Comparison of ENCODE assay signal across 10 cellular contexts in the genomic region with DNA sequence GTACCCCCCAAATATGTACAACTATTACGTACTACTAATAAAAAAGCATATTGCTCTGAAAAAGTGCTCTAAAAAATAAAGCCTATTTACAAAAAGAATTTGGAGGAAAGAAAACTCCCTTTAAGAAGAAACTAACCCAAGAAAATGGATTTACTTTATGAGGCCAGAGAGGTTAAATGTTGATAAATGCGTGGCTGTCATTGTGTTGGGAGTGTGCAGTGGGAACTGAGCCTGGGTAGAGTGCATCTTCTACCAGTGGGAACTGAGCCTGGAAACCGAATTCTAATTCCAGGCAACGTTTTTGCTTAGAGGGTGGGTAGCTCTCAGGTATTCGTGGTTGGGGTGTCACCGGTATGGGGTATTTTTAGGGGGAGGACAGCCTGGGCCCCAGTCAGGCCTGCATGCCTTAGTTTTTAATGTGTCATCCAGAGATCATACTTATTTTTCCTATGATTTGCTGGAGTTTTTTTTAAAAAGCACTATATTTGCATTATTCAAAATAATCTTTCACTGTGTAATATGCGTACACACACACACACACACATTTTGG. TPM values are rescaled to one million over a fixed set of nuclear protein-coding genes. Genes with fewer than 3 reads are reported as not detected.
A peak's percentile ranks its signal among the peaks of the same experiment; 100 is the strongest.
DNase-seq lines count a peak whose midpoint lies in the region; ATAC-seq and TF ChIP-seq lines count a peak whose summit lies in the region.
"Had no signal": no experiment of that assay in that cellular context is flagged by ENCODE, and none has a peak within 500 bp of the region (broad histone marks: within the 10 kb centered on the region; RNA-seq: fewer than 3 reads in every experiment).

No MANE protein-coding gene starts in this region.

- POLR2A ChIA-PET in CD8-positive, alpha-beta memory T cell (lab: Charles Lee), result interaction anchor here (1.0 to 3.0 kb wide), 2 partner anchors 16 to 24 kb away, joined by 4 to 23 read pairs; partner anchors contain the start of gene RNF187

- peaks cover 0 to 2% (median 0%) of the 10 kb centered on the region in 5 donors for H3K9me3 Mint-ChIP-seq in CD8-positive, alpha-beta memory T cell
- no peaks in the 10 kb centered on the region for H3K9me3 Mint-ChIP-seq in activated naive CD8-positive, alpha-beta T cell treated with anti-CD3 and anti-CD28 coated beads for 36 hours
- no peaks in the 10 kb centered on the region for H3K9me3 Mint-ChIP-seq in natural killer cell treated with Interleukin-12 subunit alpha and Interleukin-12 subunit beta and Interleukin-15 and Interleukin-18, amount 100 ng/mL, for 72 hours

- H3K4me1 ChIP-seq in CD8-positive, alpha-beta memory T cell (ENCODE audit: insufficient read depth, low read length), result peaks cover 39% of the 10 kb centered on the region
- H3K4me1 ChIP-seq in HUES6 (ENCODE audit: control insufficient read depth, insufficient read depth, low read length), result peaks cover 16% of the 10 kb centered on the region
- peaks cover 29% of the 10 kb centered on the region for H3K4me1 ChIP-seq in vagina
- H3K4me1 ChIP-seq in psoas muscle, result peaks cover 19% of the 10 kb centered on the region

- H3K27ac Mint-ChIP-seq in CD8-positive, alpha-beta memory T cell, result peak overlapping the region; percentile 1 to 91 (median 55)
- H3K27ac Mint-ChIP-seq in activated naive CD8-positive, alpha-beta T cell treated with anti-CD3 and anti-CD28 coated beads for 36 hours, result peak overlapping the region; percentile 84
- H3K27ac Mint-ChIP-seq in natural killer cell treated with Interleukin-12 subunit alpha and Interleukin-12 subunit beta and Interleukin-15 and Interleukin-18, amount 100 ng/mL, for 72 hours, result peak overlapping the region; percentile 72 to 86

- H3K27me3 Mint-ChIP-seq in CD8-positive, alpha-beta memory T cell, result peaks cover 0 to 11% of the 10 kb centered on the region in 2 donors
- H3K27me3 Mint-ChIP-seq in activated naive CD8-positive, alpha-beta T cell treated with anti-CD3 and anti-CD28 coated beads for 36 hours, result peaks cover 34% of the 10 kb centered on the region
- H3K27me3 Mint-ChIP-seq in natural killer cell treated with Interleukin-12 subunit alpha and Interleukin-12 subunit beta and Interleukin-15 and Interleukin-18, amount 100 ng/mL, for 72 hours, result peaks cover 5 to 10% of the 10 kb centered on the region in 2 donors

- H3K4me3 ChIP-seq in CD8-positive, alpha-beta memory T cell (ENCODE audit: low read length), result peak overlapping the region; percentile 71
- peak overlapping the region; percentile 65 for H3K4me3 ChIP-seq in HUES6 (ENCODE audit: low read depth, low read length)
- H3K4me3 ChIP-seq in WERI-Rb-1 (ENCODE audit: low read depth, low read length), result no peak overlapping the region
- H3K4me3 ChIP-seq in vagina, result no peak overlapping the region
- no peak overlapping the region for H3K4me3 ChIP-seq in psoas muscle

- CTCF ChIA-PET in CD8-positive, alpha-beta memory T cell (lab: Charles Lee), result interaction anchor here (0.7 to 2.9 kb wide), 4 partner anchors 9 to 64 kb away, joined by 3 to 9 read pairs (median 4); no protein-coding TSS in a partner anchor

- H3K36me3 ChIP-seq in CD8-positive, alpha-beta memory T cell (ENCODE audit: insufficient read depth, low read length), result no peaks in the 10 kb centered on the region
- H3K36me3 ChIP-seq in HUES6 (ENCODE audit: control insufficient read depth, insufficient read depth, low read length) (no peaks in the 10 kb centered on the region), WERI-Rb-1 (no peaks in the 10 kb centered on the region), vagina (no peaks in the 10 kb centered on the region), psoas muscle (ENCODE audit: insufficient read depth in 1 of 2, low read depth in 1 of 2) (no peaks in the 10 kb centered on the region)

- 72 to 77% (median 74%) methylated on average over 7 of the region's 7 CpGs for WGBS in psoas muscle, 3 donors

- no peak for DNase-seq in CD8-positive, alpha-beta memory T cell
- no peak for DNase-seq in activated naive CD8-positive, alpha-beta T cell treated with anti-CD3 and anti-CD28 coated beads for 36 hours
- DNase-seq in natural killer cell treated with Interleukin-12 subunit alpha and Interleukin-12 subunit beta and Interleukin-15 and Interleukin-18, amount 100 ng/mL, for 72 hours (ENCODE audit: low spot score), result no peak
- no peak for DNase-seq in cerebellar cortex (ENCODE audit: low spot score)
- DNase-seq in WERI-Rb-1, result no peak
- no peak for DNase-seq in vagina (ENCODE audit: extremely low spot score in 2 of 2)
- no peak for DNase-seq in psoas muscle
- DNase-seq: hippocampal formation had no signal

- H3K36me3 Mint-ChIP-seq in CD8-positive, alpha-beta memory T cell, result peaks cover 0 to 6% (median 0%) of the 10 kb centered on the region in 3 donors
- no peaks in the 10 kb centered on the region for H3K36me3 Mint-ChIP-seq in activated naive CD8-positive, alpha-beta T cell treated with anti-CD3 and anti-CD28 coated beads for 36 hours
- H3K36me3 Mint-ChIP-seq in natural killer cell treated with Interleukin-12 subunit alpha and Interleukin-12 subunit beta and Interleukin-15 and Interleukin-18, amount 100 ng/mL, for 72 hours, result no peaks in the 10 kb centered on the region

- peaks cover 57 to 68% (median 62%) of the 10 kb centered on the region in 3 donors for H3K4me1 Mint-ChIP-seq in CD8-positive, alpha-beta memory T cell
- peaks cover 30% of the 10 kb centered on the region for H3K4me1 Mint-ChIP-seq in activated naive CD8-positive, alpha-beta T cell treated with anti-CD3 and anti-CD28 coated beads for 36 hours
- H3K4me1 Mint-ChIP-seq in natural killer cell treated with Interleukin-12 subunit alpha and Interleukin-12 subunit beta and Interleukin-15 and Interleukin-18, amount 100 ng/mL, for 72 hours (ENCODE audit: low read depth in 2 of 2), result peaks cover 52 to 57% of the 10 kb centered on the region in 2 donors

- H3K27me3 ChIP-seq in CD8-positive, alpha-beta memory T cell (ENCODE audit: insufficient read depth, low read length, poor library complexity, severe bottlenecking), result no peaks in the 10 kb centered on the region
- H3K27me3 ChIP-seq in HUES6 (ENCODE audit: control insufficient read depth, insufficient read depth, low read length) (peaks cover 43% of the 10 kb centered on the region), WERI-Rb-1 (ENCODE audit: insufficient read depth, low read depth, severe bottlenecking) (no peaks in the 10 kb centered on the region), vagina (no peaks in the 10 kb centered on the region), psoas muscle (ENCODE audit: insufficient read depth in 3 of 3, low read length in 2 of 3) (peaks cover 7 to 98% (median 34%) of the 10 kb centered on the region in 3 donors)

- intact Hi-C loops in vagina (cut with DNase I) (no loop called here), psoas muscle (cut with DNase I) (no loop called here)

- H3K4me3 Mint-ChIP-seq in CD8-positive, alpha-beta memory T cell, result peak overlapping the region; percentile 79 to 94 (median 83)
- peak overlapping the region; percentile 86 for H3K4me3 Mint-ChIP-seq in activated naive CD8-positive, alpha-beta T cell treated with anti-CD3 and anti-CD28 coated beads for 36 hours
- H3K4me3 Mint-ChIP-seq in natural killer cell treated with Interleukin-12 subunit alpha and Interleukin-12 subunit beta and Interleukin-15 and Interleukin-18, amount 100 ng/mL, for 72 hours, result peak overlapping the region; percentile 87

- ATAC-seq in natural killer cell treated with Interleukin-12 subunit alpha and Interleukin-12 subunit beta and Interleukin-15 and Interleukin-18, amount 100 ng/mL, for 72 hours, result no peak
- no peak for ATAC-seq in psoas muscle

- H3K9me3 ChIP-seq in CD8-positive, alpha-beta memory T cell (ENCODE audit: low read length), result no peaks in the 10 kb centered on the region
- no peaks in the 10 kb centered on the region for H3K9me3 ChIP-seq in HUES6 (ENCODE audit: control insufficient read depth, insufficient read depth, low read depth, low read length)
- no peaks in the 10 kb centered on the region for H3K9me3 ChIP-seq in WERI-Rb-1 (ENCODE audit: severe bottlenecking)
- H3K9me3 ChIP-seq in vagina, result no peaks in the 10 kb centered on the region
- H3K9me3 ChIP-seq in psoas muscle, result no peaks in the 10 kb centered on the region

- peak overlapping the region; percentile 79 for H3K9ac ChIP-seq in HUES6 (ENCODE audit: low read length)

- H3K27ac ChIP-seq in CD8-positive, alpha-beta memory T cell (ENCODE audit: low read depth, low read length), result no peak overlapping the region
- no peak overlapping the region for H3K27ac ChIP-seq in HUES6 (ENCODE audit: low read depth, low read length)
- no peak overlapping the region for H3K27ac ChIP-seq in WERI-Rb-1
- H3K27ac ChIP-seq in vagina, result no peak overlapping the region
- no peak overlapping the region for H3K27ac ChIP-seq in psoas muscle

- no peak for TF ChIP-seq CTCF in WERI-Rb-1 (IDR thresholded peaks at IDR 0.05; ENCODE audit: low read depth, low read length)
- TF ChIP-seq CTCF in vagina (IDR thresholded peaks at IDR 0.05), result no peak
- no peak for TF ChIP-seq CTCF in psoas muscle (IDR thresholded peaks at IDR 0.05)

- TF ChIP-seq POLR2A in vagina (IDR thresholded peaks at IDR 0.05), result no peak

RNA-seq across cellular contexts. Expression of gene RNF187, which starts 24.1 kb away (rescaled TPM):
- 100 to 1,000 TPM; 128 to 129 TPM for total RNA-seq in CD8-positive, alpha-beta memory T cell
- polyA plus RNA-seq in CD8-positive, alpha-beta memory T cell, result 56.7 TPM
- 100 to 1,000 TPM; 119 to 125 TPM for total RNA-seq in activated naive CD8-positive, alpha-beta T cell treated with anti-CD3 and anti-CD28 coated beads for 36 hours
- 100 to 1,000 TPM in 1 of 2 donors, 10 to 100 TPM in 1; 69.5 to 106 TPM for total RNA-seq in natural killer cell treated with Interleukin-12 subunit alpha and Interleukin-12 subunit beta and Interleukin-15 and Interleukin-18, amount 100 ng/mL, for 72 hours
- total RNA-seq in vagina, result 36.8 TPM
- total RNA-seq in psoas muscle, result 100 to 1,000 TPM in 3 of 4 donors, 10 to 100 TPM in 1; 85.2 to 167 (median 122) TPM
- polyA plus RNA-seq in psoas muscle, result 10 to 100 TPM; 34.8 to 79.1 (median 76.0) TPM

RNA-seq across cellular contexts. Expression of gene TRIM17, which starts 46.4 kb away (rescaled TPM):
- 1 to 10 TPM; 1.8 to 2.1 TPM for total RNA-seq in CD8-positive, alpha-beta memory T cell
- polyA plus RNA-seq in CD8-positive, alpha-beta memory T cell, result 0.60 TPM
- total RNA-seq in activated naive CD8-positive, alpha-beta T cell treated with anti-CD3 and anti-CD28 coated beads for 36 hours, result 1 to 10 TPM; 1.3 to 1.9 TPM
- total RNA-seq in natural killer cell treated with Interleukin-12 subunit alpha and Interleukin-12 subunit beta and Interleukin-15 and Interleukin-18, amount 100 ng/mL, for 72 hours, result 1 to 10 TPM; 2.0 to 2.2 TPM
- total RNA-seq in vagina (1.2 TPM), psoas muscle (not detected)
- polyA plus RNA-seq in psoas muscle, result under 1 TPM in 1 of 3 donors, not detected in 2; 0.03 TPM
- total RNA-seq: SK-MEL-5 had no signal

RNA-seq across cellular contexts. Expression of gene TRIM11, which starts 56.4 kb away (rescaled TPM):
- total RNA-seq in CD8-positive, alpha-beta memory T cell, result 10 to 100 TPM; 38.3 to 38.8 TPM
- polyA plus RNA-seq in CD8-positive, alpha-beta memory T cell, result 21.5 TPM
- 10 to 100 TPM; 32.7 to 36.1 TPM for total RNA-seq in activated naive CD8-positive, alpha-beta T cell treated with anti-CD3 and anti-CD28 coated beads for 36 hours
- total RNA-seq in natural killer cell treated with Interleukin-12 subunit alpha and Interleukin-12 subunit beta and Interleukin-15 and Interleukin-18, amount 100 ng/mL, for 72 hours, result 10 to 100 TPM; 69.2 to 84.7 TPM
- total RNA-seq in vagina (22.1 TPM), psoas muscle (1 to 10 TPM; 2.8 to 4.5 (median 4.0) TPM)
- 1 to 10 TPM; 3.1 to 6.3 (median 3.6) TPM for polyA plus RNA-seq in psoas muscle

Comparison
In these comparisons a context has a peak if more than half of its experiments do, and no peak if none do; other contexts are left out.
1. H3K4me3 ChIP-seq: peak in CD8-positive, alpha-beta memory T cell (single experiment) and HUES6 (single experiment); none in WERI-Rb-1 (single experiment), vagina (0 of 2) and psoas muscle (single experiment).
2. Peak in every context shown above with its lines, with median percentiles within 50 percentile points of each other: H3K27ac Mint-ChIP-seq and H3K4me3 Mint-ChIP-seq.